ENCODE assay signal across 9 cellular contexts in genomic region chr17:4703330-4703691, GRCh38. TPM values are rescaled to one million over a fixed set of nuclear protein-coding genes. Genes with fewer than 3 reads are reported as not detected.
A peak's percentile ranks its signal among the peaks of the same experiment; 100 is the strongest.
DNase-seq lines count a peak whose midpoint lies in the region; ATAC-seq, FAIRE-seq and TF ChIP-seq lines count a peak whose summit lies in the region.
"Had no signal": no experiment of that assay in that cellular context is flagged by ENCODE, and none has a peak within 500 bp of the region (broad histone marks: within the 10 kb centered on the region; RNA-seq: fewer than 3 reads in every experiment).

No MANE protein-coding gene starts in this region.

- TF ChIP-seq CTCF in A549 (IDR thresholded peaks at IDR 0.05) (no peak), cardiac fibroblast (IDR thresholded peaks at IDR 0.05; ENCODE audit: low read depth, low read length) (no peak)

- CTCF ChIA-PET in A549 (lab: Yijun Ruan, JAX) = interaction anchor here (0.6 to 6.8 kb wide), 7 partner anchors 13 to 186 kb away, joined by 3 to 34 read pairs (median 8); no protein-coding TSS in a partner anchor

- H3K4me3 ChIP-seq in A549 (peak overlapping the region; percentile 93), HUES6 (ENCODE audit: low read depth, low read length) (peak overlapping the region; percentile 98), cardiac fibroblast (replicated peaks in 1 of 2; ENCODE audit: low read depth in 2 of 2, low read length in 2 of 2) (peak overlapping the region; percentile 92 to 98), mucosa of rectum (ENCODE audit: low read length in 2 of 2) (peak overlapping the region; percentile 93)

- TF ChIP-seq EP300 in A549 (IDR thresholded peaks at IDR 0.05) = no peak

- DNase-seq in A549 (ENCODE audit: low read depth in 1 of 2, low spot score in 1 of 2) (no peak), cardiac fibroblast (ENCODE audit: low read depth in 2 of 2) (no peak), NCI-H2029 treated with DMSO at 0.1 percent for 48 hours (lab: John Stamatoyannopoulos, UW) (no peak), kidney tubule cell (ENCODE audit: low spot score) (no peak), NCI-H187 treated with DMSO at 0.1 percent for 48 hours (lab: John Stamatoyannopoulos, UW) (no peak)

- WGBS in A549 (ENCODE audit: missing lambda C conversion rate) = 3% methylated on average over 15 of the region's 15 CpGs

- H3K4me1 ChIP-seq in A549 (peaks cover 32% of the 10 kb centered on the region), HUES6 (ENCODE audit: control insufficient read depth, insufficient read depth, low read length) (peaks cover 23% of the 10 kb centered on the region), mucosa of rectum (ENCODE audit: control insufficient read depth in 2 of 2, insufficient read depth in 2 of 2, low read length in 2 of 2) (peaks cover 10 to 11% of the 10 kb centered on the region in 2 donors)

- peak overlapping the region; percentile 91 to 95 for H3K27ac ChIP-seq in A549
- peak overlapping the region; percentile 87; the same call in 1 of the 2 replicates for H3K27ac ChIP-seq in HUES6 (ENCODE audit: low read depth, low read length)
- H3K27ac ChIP-seq in mucosa of rectum (ENCODE audit: low read depth in 2 of 2, low read length in 2 of 2) = peak overlapping the region in 1 of 2 donors; percentile 68

- H3K9me3 ChIP-seq in A549 (no peaks in the 10 kb centered on the region), HUES6 (ENCODE audit: control insufficient read depth, insufficient read depth, low read depth, low read length) (no peaks in the 10 kb centered on the region), mucosa of rectum (ENCODE audit: control insufficient read depth in 2 of 2, low read length in 2 of 2) (no peaks in the 10 kb centered on the region)

- FAIRE-seq in A549 (lab: Jason Lieb, UNC) = no peak
- FAIRE-seq: RCC 7860 had no signal

- H3K9ac ChIP-seq in HUES6 (ENCODE audit: low read length) (peak overlapping the region; percentile 87), mucosa of rectum (ENCODE audit: low read depth in 1 of 2, low read length in 2 of 2) (peak overlapping the region; percentile 79 to 87)

- no peak for TF ChIP-seq RAD21 in A549 (conservative IDR thresholded peaks at IDR 0.05 in 1 of 2, IDR thresholded peaks at IDR 0.05 in 1 of 2)

- POLR2A ChIA-PET in A549 (lab: Yijun Ruan, JAX) = interaction anchor here (0.5 to 1.5 kb wide), 5 partner anchors 23 to 452 kb away, joined by 3 to 5 read pairs (median 4); partner anchors contain the start of gene MED11

- peaks cover 3% of the 10 kb centered on the region; the same call in 1 of the 2 replicates for H3K36me3 ChIP-seq in HUES6 (ENCODE audit: control insufficient read depth, insufficient read depth, low read length)
- no peaks in the 10 kb centered on the region for H3K36me3 ChIP-seq in mucosa of rectum (ENCODE audit: control insufficient read depth in 2 of 2, insufficient read depth in 2 of 2, low read length in 2 of 2)

- no peak for TF ChIP-seq POLR2A in A549 (IDR thresholded peaks at IDR 0.05; ENCODE audit: low read length)

- H3K27me3 ChIP-seq in HUES6 (ENCODE audit: control insufficient read depth, insufficient read depth, low read length) = no peaks in the 10 kb centered on the region
- H3K27me3 ChIP-seq in mucosa of rectum (ENCODE audit: control insufficient read depth in 2 of 2, insufficient read depth in 2 of 2, low read length in 2 of 2) = no peaks in the 10 kb centered on the region

- ATAC-seq in A549 (no peak), esophagus mucosa (no peak)

- peak overlapping the region; percentile 84 for H3K4me2 ChIP-seq in A549

TF ChIP-seq in A549, 52 proteins besides CTCF, POLR2A, EP300 and RAD21:
- TF ChIP-seq PBX3 (IDR thresholded peaks at IDR 0.05) = 0 out of 2 replicates have a peak, but pooled peaks have one; percentile 21
- TF ChIP-seq EHMT2 (IDR thresholded peaks at IDR 0.05; ENCODE audit: low read depth) = no peak

RNA-seq across cellular contexts. Expression of gene PELP1, which starts 0.6 kb away (rescaled TPM):
- polyA plus RNA-seq in A549 (2011; rRNA removed) (30.2 and 35.5 TPM in 2 replicates), A549 (2017; fragmentation: RNase III; extraction: RNeasy Plus Mini Kit Qiagen cat#74134 plus additional on column Dnase treatment) (52.5 to 60.0 TPM (median 56.1 TPM) in 3 replicates)
- polyA plus RNA-seq in A549 (2012; cell fraction: cytosol; rRNA removed) = 46.1 and 63.3 TPM in 2 replicates
- 173 and 242 TPM in 2 replicates for polyA plus RNA-seq in A549 (2012; cell fraction: nucleus; rRNA removed)
- 55.6 and 68.2 TPM in 2 replicates for polyA minus RNA-seq in A549 (2011; rRNA and poly(A)+ RNA removed)
- 24.6 TPM for total RNA-seq in esophagus mucosa

RNA-seq across cellular contexts. Expression of gene ARRB2, which starts 7.1 kb away (rescaled TPM):
- 73.1 and 74.9 TPM in 2 replicates for polyA plus RNA-seq in A549 (2011; rRNA removed)
- polyA plus RNA-seq in A549 (2012; cell fraction: cytosol; rRNA removed) = 90.8 and 96.8 TPM in 2 replicates
- 107 and 116 TPM in 2 replicates for polyA plus RNA-seq in A549 (2012; cell fraction: nucleus; rRNA removed)
- 61.0 to 68.2 TPM (median 67.8 TPM) in 3 replicates for polyA plus RNA-seq in A549 (2017; fragmentation: RNase III; extraction: RNeasy Plus Mini Kit Qiagen cat#74134 plus additional on column Dnase treatment)
- 66.9 and 67.5 TPM in 2 replicates for polyA minus RNA-seq in A549 (2011; rRNA and poly(A)+ RNA removed)
- total RNA-seq in esophagus mucosa = 13.7 TPM

RNA-seq across cellular contexts. Expression of gene MED11, which starts 27.9 kb away (rescaled TPM):
- 57.2 and 74.0 TPM in 2 replicates for polyA plus RNA-seq in A549 (2011; rRNA removed)
- 82.5 and 94.8 TPM in 2 replicates for polyA plus RNA-seq in A549 (2012; cell fraction: cytosol; rRNA removed)
- polyA plus RNA-seq in A549 (2012; cell fraction: nucleus; rRNA removed) = 50.0 and 54.4 TPM in 2 replicates
- polyA plus RNA-seq in A549 (2017; fragmentation: RNase III; extraction: RNeasy Plus Mini Kit Qiagen cat#74134 plus additional on column Dnase treatment) = 52.6 to 62.5 TPM (median 58.1 TPM) in 3 replicates
- 32.2 and 41.0 TPM in 2 replicates for polyA minus RNA-seq in A549 (2011; rRNA and poly(A)+ RNA removed)
- total RNA-seq in esophagus mucosa = 15.6 TPM

RNA-seq across cellular contexts. Expression of gene ZMYND15, which starts 36.3 kb away (rescaled TPM):
- polyA plus RNA-seq in A549 (2011; rRNA removed) = 0.15 and 0.16 TPM in 2 replicates
- 0.13 and 0.22 TPM in 2 replicates for polyA plus RNA-seq in A549 (2012; cell fraction: cytosol; rRNA removed)
- 0.96 and 1.1 TPM in 2 replicates for polyA plus RNA-seq in A549 (2012; cell fraction: nucleus; rRNA removed)
- 0.19 to 0.22 TPM (median 0.20 TPM) in 3 replicates for polyA plus RNA-seq in A549 (2017; fragmentation: RNase III; extraction: RNeasy Plus Mini Kit Qiagen cat#74134 plus additional on column Dnase treatment)
- 0.24 and 0.50 TPM in 2 replicates for polyA minus RNA-seq in A549 (2011; rRNA and poly(A)+ RNA removed)
- 0.36 TPM for total RNA-seq in esophagus mucosa

RNA-seq across cellular contexts. Expression of gene CXCL16, which starts 36.4 kb away (rescaled TPM):
- 13.8 and 20.5 TPM in 2 replicates for polyA plus RNA-seq in A549 (2011; rRNA removed)
- polyA plus RNA-seq in A549 (2012; cell fraction: cytosol; rRNA removed) = 10.8 and 15.6 TPM in 2 replicates
- polyA plus RNA-seq in A549 (2012; cell fraction: nucleus; rRNA removed) = 6.1 and 7.0 TPM in 2 replicates
- polyA plus RNA-seq in A549 (2017; fragmentation: RNase III; extraction: RNeasy Plus Mini Kit Qiagen cat#74134 plus additional on column Dnase treatment) = 9.1 to 11.2 TPM (median 10.1 TPM) in 3 replicates
- polyA minus RNA-seq in A549 (2011; rRNA and poly(A)+ RNA removed) = 11.3 and 20.5 TPM in 2 replicates
- total RNA-seq in esophagus mucosa = 15.7 TPM
